ENCODE assay signal across 19 cellular contexts in the genomic region with DNA sequence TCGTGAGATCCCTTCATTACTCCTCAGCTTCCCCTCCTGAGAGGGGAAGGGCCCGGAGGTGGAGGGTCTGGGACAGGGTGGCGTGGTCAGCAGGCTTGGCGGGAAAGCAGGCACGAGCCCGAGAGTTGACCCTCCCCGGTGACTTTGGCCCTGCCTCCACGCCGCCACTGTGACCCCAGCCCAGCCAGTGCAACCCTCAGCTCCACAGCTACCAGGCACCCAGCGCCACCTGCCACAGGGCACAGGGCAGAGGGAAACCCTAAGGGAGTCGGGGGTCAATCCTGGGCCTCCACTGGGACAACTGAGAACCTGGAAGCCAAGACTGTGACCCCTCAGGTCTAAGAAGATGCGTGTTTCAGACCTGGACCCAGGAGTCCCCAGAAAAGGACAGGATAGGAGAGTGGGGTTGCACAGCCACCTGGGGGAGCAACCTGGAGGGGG. TPM values are rescaled to one million over a fixed set of nuclear protein-coding genes. Genes with fewer than 3 reads are reported as not detected.
DNase-seq lines count a peak whose midpoint lies in the region; ATAC-seq and TF ChIP-seq lines count a peak whose summit lies in the region.
"Had no signal": no experiment of that assay in that cellular context is flagged by ENCODE, and none has a peak within 500 bp of the region (broad histone marks: within the 10 kb centered on the region; RNA-seq: fewer than 3 reads in every experiment).

No MANE protein-coding gene starts in this region.

- no peak overlapping the region for H2BK12ac ChIP-seq in neuronal stem cell (ENCODE audit: low read length)

- no peaks in the 10 kb centered on the region for H3K36me3 ChIP-seq in heart right ventricle
- H3K36me3 ChIP-seq in RWPE2 (ENCODE audit: low read depth), result no peaks in the 10 kb centered on the region
- H3K36me3 ChIP-seq in neuronal stem cell (replicated peaks in 1 of 2; ENCODE audit: control insufficient read depth in 2 of 2, insufficient read depth in 2 of 2, low read length in 2 of 2), result no peaks in the 10 kb centered on the region
- H3K36me3 ChIP-seq: BE2C had no signal

- no peak overlapping the region for H4K91ac ChIP-seq in neuronal stem cell (ENCODE audit: low read depth, low read length, poor library complexity)

- H2AK5ac ChIP-seq in neuronal stem cell (ENCODE audit: low read depth, low read length), result peak overlapping the region; percentile 68

- intact Hi-C loops in Right ventricle myocardium inferior (cut with DNase I), result no loop called here
- intact Hi-C loops in heart right ventricle (cut with DNase I), result no loop called here

- H3K4me3 ChIP-seq in heart right ventricle, result no peak overlapping the region
- no peak overlapping the region for H3K4me3 ChIP-seq in RWPE2 (ENCODE audit: severe bottlenecking)
- no peak overlapping the region for H3K4me3 ChIP-seq in neuronal stem cell (ENCODE audit: low read length in 2 of 2)

- no peak overlapping the region for H2AFZ ChIP-seq in neuronal stem cell (ENCODE audit: low read length)

- DNase-seq in Right ventricle myocardium inferior (ENCODE audit: missing footprints) (peak; percentile 58), heart right ventricle (no peak), RWPE2 (ENCODE audit: low spot score) (peak; percentile 59), neuronal stem cell (ENCODE audit: low spot score) (no peak), ureter (ENCODE audit: low spot score) (peak; percentile 39), RPMI8226 (no peak)
- DNase-seq: BE2C, DMS153, EL, GOT3, KG1, NCI-H1092 treated with DMSO at 0.1 percent for 48 hours, NCI-H187, NCI-H774 had no signal

- 88 to 89% methylated on average over 12 of the region's 12 CpGs for WGBS in heart right ventricle, 2 donors
- no CpG with 5 or more reads among the region's 12 CpGs for WGBS in neuronal stem cell (ENCODE audit: extremely low coverage in 2 of 2, insufficient read length in 2 of 2, insufficient replicate concordance in 1 of 2), 2 donors

- no peaks in the 10 kb centered on the region for H3K79me1 ChIP-seq in neuronal stem cell (ENCODE audit: low read depth, low read length)

- H3K27ac ChIP-seq in heart right ventricle (no peak overlapping the region), RWPE2 (ENCODE audit: poor library complexity, severe bottlenecking) (no peak overlapping the region), neuronal stem cell (replicated peaks; ENCODE audit: low read length) (no peak overlapping the region)

- H3K4me1 ChIP-seq in heart right ventricle (peaks cover 0 to 25% (median 0%) of the 10 kb centered on the region in 9 donors), RWPE2 (ENCODE audit: insufficient read depth, poor library complexity, severe bottlenecking) (no peaks in the 10 kb centered on the region), neuronal stem cell (ENCODE audit: control insufficient read depth in 2 of 2, insufficient read depth in 1 of 2, low read depth in 1 of 2, low read length in 2 of 2) (peaks cover 23 to 33% of the 10 kb centered on the region in 2 donors)

- no peak overlapping the region for H2BK120ac ChIP-seq in neuronal stem cell (ENCODE audit: low read depth, low read length)

- H3K9me3 ChIP-seq in heart right ventricle, result no peaks in the 10 kb centered on the region
- H3K9me3 ChIP-seq in RWPE2 (ENCODE audit: severe bottlenecking), result no peaks in the 10 kb centered on the region
- H3K9me3 ChIP-seq in neuronal stem cell (replicated peaks in 1 of 2; ENCODE audit: control insufficient read depth in 2 of 2, insufficient read depth in 1 of 2, low read depth in 1 of 2, low read length in 2 of 2), result no peaks in the 10 kb centered on the region
- H3K9me3 ChIP-seq: BE2C had no signal

- H3K4ac ChIP-seq in neuronal stem cell (ENCODE audit: low read length), result no peak overlapping the region

- H3K23ac ChIP-seq in neuronal stem cell (ENCODE audit: low read depth, low read length, poor library complexity), result no peak overlapping the region

- TF ChIP-seq CTCF in heart right ventricle (IDR thresholded peaks at IDR 0.05), result no peak
- no peak for TF ChIP-seq CTCF in RWPE2 (IDR thresholded peaks at IDR 0.05; ENCODE audit: poor library complexity, severe bottlenecking)

- H3K14ac ChIP-seq in neuronal stem cell (ENCODE audit: low read length), result no peak overlapping the region

- H2BK15ac ChIP-seq in neuronal stem cell (ENCODE audit: low read length), result no peak overlapping the region

- no peak for ATAC-seq in Right ventricle myocardium inferior
- ATAC-seq in heart right ventricle, result no peak
- no peak for ATAC-seq in RWPE2 (ENCODE audit: low read depth)
- no peak for ATAC-seq in HG02588 (IDR thresholded peaks at IDR 0.05; ENCODE audit: unreplicated experiment)
- ATAC-seq in GM21515 (IDR thresholded peaks at IDR 0.05; ENCODE audit: unreplicated experiment), result no peak

- H4K8ac ChIP-seq in neuronal stem cell (ENCODE audit: low read depth, low read length), result no peak overlapping the region

- H3K18ac ChIP-seq in neuronal stem cell (ENCODE audit: low read length), result peak overlapping the region; percentile 42

- H2BK5ac ChIP-seq in neuronal stem cell (ENCODE audit: low read length), result no peak overlapping the region

- H3K27me3 ChIP-seq in heart right ventricle (peaks cover 0 to 6% (median 0%) of the 10 kb centered on the region in 7 donors), RWPE2 (ENCODE audit: insufficient read depth, poor library complexity, severe bottlenecking) (no peaks in the 10 kb centered on the region), neuronal stem cell (ENCODE audit: control insufficient read depth in 3 of 3, insufficient read depth in 3 of 3, low read depth in 1 of 3, low read length in 3 of 3) (no peaks in the 10 kb centered on the region)
- H3K27me3 ChIP-seq: BE2C had no signal

- peak overlapping the region; percentile 34 for H3K9ac ChIP-seq in neuronal stem cell (ENCODE audit: low read depth, low read length, poor library complexity)

- H3K4me2 ChIP-seq in neuronal stem cell (ENCODE audit: insufficient read depth, low read length, poor library complexity, severe bottlenecking), result no peak overlapping the region

RNA-seq across cellular contexts. Expression of gene ESPNL, which starts 4.0 kb away (rescaled TPM):
- total RNA-seq in Right ventricle myocardium inferior, result not detected
- 1 to 10 TPM in 1 of 10 donors, under 1 TPM in 7, not detected in 2; 0.10 to 1.7 (median 0.38) TPM for total RNA-seq in heart right ventricle
- polyA plus RNA-seq in heart right ventricle, result under 1 TPM; 0.01 to 0.29 TPM
- 0.45 TPM for polyA plus RNA-seq in neuronal stem cell (2013, experiment 1 of 2)
- polyA plus RNA-seq in neuronal stem cell (2013, experiment 2 of 2), result 0.46 TPM
- 2.4 TPM for total RNA-seq in ureter
- total RNA-seq: MCF 10A had no signal

RNA-seq across cellular contexts. Expression of gene KLHL30, which starts 34.4 kb away (rescaled TPM):
- total RNA-seq in Right ventricle myocardium inferior, result 20.6 TPM
- total RNA-seq in heart right ventricle, result 10 to 100 TPM; 18.9 to 30.1 (median 26.7) TPM
- 1 to 10 TPM; 3.0 to 9.8 TPM for polyA plus RNA-seq in heart right ventricle
- polyA plus RNA-seq in neuronal stem cell (2013, experiment 1 of 2), result 0.06 TPM
- polyA plus RNA-seq in neuronal stem cell (2013, experiment 2 of 2), result 0.07 TPM
- total RNA-seq in ureter, result 2.2 TPM
- total RNA-seq: RPMI7951, SK-MEL-5 had no signal

RNA-seq across cellular contexts. Expression of gene SCLY, which starts 43.3 kb away (rescaled TPM):
- 10.8 TPM for total RNA-seq in Right ventricle myocardium inferior
- 10 to 100 TPM in 7 of 10 donors, 1 to 10 TPM in 3; 8.3 to 14.5 (median 11.4) TPM for total RNA-seq in heart right ventricle
- polyA plus RNA-seq in heart right ventricle, result 10 to 100 TPM in 1 of 2 donors, 1 to 10 TPM in 1; 8.7 to 13.5 TPM
- 19.6 TPM for polyA plus RNA-seq in neuronal stem cell (2013, experiment 1 of 2)
- 19.6 TPM for polyA plus RNA-seq in neuronal stem cell (2013, experiment 2 of 2)
- total RNA-seq in ureter, result 21.6 TPM

RNA-seq across cellular contexts. Expression of gene ERFE, which starts 54.7 kb away (rescaled TPM):
- 0.51 TPM for total RNA-seq in Right ventricle myocardium inferior
- 1 to 10 TPM in 1 of 10 donors, under 1 TPM in 3, not detected in 6; 0.11 to 1.3 (median 0.60) TPM for total RNA-seq in heart right ventricle
- under 1 TPM in 1 of 2 donors, not detected in 1; 0.68 TPM for polyA plus RNA-seq in heart right ventricle
- polyA plus RNA-seq in neuronal stem cell (2013, experiment 1 of 2), result 0.43 TPM
- polyA plus RNA-seq in neuronal stem cell (2013, experiment 2 of 2), result 0.37 TPM
- total RNA-seq in ureter, result 1.8 TPM

Comparison
In these comparisons a context has a peak if more than half of its experiments do, and no peak if none do; other contexts are left out.
1. DNase-seq: peak in Right ventricle myocardium inferior (single experiment), RWPE2 (single experiment) and ureter (single experiment); none in heart right ventricle (0 of 2), neuronal stem cell (single experiment) and RPMI8226 (single experiment).